In the genomic region with DNA sequence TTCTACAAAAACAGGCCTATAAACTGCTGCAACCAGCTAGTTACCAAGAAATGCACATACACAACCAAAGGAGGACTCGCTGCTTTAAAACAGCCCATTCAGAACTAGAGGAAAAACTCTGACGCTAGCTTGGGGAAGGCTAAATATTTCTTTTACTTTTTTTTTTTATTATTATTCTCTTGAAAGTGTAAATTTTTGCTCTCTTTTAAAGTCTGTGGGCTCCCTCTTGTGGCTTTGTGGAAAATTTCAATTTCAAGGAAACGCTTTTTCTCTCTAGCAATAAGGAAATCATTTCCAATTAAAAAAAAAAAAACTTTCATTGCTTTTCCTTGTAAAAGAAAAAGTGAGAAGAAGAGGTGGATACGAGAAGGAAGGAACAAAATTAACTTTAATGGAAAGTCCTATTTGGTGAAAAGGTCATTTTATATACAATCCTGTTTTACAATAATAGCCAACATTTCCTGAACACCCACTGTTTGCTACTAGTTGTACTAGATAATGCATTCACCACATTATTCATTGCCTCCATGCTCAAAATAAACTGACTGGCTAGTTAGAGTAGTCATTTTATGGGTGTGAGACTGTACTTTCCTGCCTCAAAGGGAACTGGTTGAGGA, we compare ENCODE assay signal across 1 cellular context.
TF ChIP-seq lines count a peak whose summit lies in the region.

No MANE protein-coding gene starts in this region.

TF ChIP-seq in SK-N-SH treated with all-trans-retinoic acid at 6 μM for 48 hours, 23 proteins besides CTCF, POLR2A, EP300 and RAD21 (continued from another document):
- TF ChIP-seq, protein P1, sequence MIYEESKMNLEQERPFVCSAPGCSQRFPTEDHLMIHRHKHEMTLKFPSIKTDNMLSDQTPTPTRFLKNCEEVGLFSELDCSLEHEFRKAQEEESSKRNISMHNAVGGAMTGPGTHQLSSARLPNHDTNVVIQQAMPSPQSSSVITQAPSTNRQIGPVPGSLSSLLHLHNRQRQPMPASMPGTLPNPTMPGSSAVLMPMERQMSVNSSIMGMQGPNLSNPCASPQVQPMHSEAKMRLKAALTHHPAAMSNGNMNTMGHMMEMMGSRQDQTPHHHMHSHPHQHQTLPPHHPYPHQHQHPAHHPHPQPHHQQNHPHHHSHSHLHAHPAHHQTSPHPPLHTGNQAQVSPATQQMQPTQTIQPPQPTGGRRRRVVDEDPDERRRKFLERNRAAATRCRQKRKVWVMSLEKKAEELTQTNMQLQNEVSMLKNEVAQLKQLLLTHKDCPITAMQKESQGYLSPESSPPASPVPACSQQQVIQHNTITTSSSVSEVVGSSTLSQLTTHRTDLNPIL (CRISPR knock-in tag; IDR thresholded peaks at IDR 0.05; ENCODE audit: low read depth), result no peak
- TF ChIP-seq, protein P2, sequence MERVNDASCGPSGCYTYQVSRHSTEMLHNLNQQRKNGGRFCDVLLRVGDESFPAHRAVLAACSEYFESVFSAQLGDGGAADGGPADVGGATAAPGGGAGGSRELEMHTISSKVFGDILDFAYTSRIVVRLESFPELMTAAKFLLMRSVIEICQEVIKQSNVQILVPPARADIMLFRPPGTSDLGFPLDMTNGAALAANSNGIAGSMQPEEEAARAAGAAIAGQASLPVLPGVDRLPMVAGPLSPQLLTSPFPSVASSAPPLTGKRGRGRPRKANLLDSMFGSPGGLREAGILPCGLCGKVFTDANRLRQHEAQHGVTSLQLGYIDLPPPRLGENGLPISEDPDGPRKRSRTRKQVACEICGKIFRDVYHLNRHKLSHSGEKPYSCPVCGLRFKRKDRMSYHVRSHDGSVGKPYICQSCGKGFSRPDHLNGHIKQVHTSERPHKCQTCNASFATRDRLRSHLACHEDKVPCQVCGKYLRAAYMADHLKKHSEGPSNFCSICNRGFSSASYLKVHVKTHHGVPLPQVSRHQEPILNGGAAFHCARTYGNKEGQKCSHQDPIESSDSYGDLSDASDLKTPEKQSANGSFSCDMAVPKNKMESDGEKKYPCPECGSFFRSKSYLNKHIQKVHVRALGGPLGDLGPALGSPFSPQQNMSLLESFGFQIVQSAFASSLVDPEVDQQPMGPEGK (CRISPR knock-in tag; IDR thresholded peaks at IDR 0.05; ENCODE audit: borderline replicate concordance), result no peak
TF ChIP-seq in SK-N-SH treated with all-trans-retinoic acid at 6 μM for 48 hours: peak in this region for 0.
